1 cellular context compared by ENCODE assay signal in the genomic region with DNA sequence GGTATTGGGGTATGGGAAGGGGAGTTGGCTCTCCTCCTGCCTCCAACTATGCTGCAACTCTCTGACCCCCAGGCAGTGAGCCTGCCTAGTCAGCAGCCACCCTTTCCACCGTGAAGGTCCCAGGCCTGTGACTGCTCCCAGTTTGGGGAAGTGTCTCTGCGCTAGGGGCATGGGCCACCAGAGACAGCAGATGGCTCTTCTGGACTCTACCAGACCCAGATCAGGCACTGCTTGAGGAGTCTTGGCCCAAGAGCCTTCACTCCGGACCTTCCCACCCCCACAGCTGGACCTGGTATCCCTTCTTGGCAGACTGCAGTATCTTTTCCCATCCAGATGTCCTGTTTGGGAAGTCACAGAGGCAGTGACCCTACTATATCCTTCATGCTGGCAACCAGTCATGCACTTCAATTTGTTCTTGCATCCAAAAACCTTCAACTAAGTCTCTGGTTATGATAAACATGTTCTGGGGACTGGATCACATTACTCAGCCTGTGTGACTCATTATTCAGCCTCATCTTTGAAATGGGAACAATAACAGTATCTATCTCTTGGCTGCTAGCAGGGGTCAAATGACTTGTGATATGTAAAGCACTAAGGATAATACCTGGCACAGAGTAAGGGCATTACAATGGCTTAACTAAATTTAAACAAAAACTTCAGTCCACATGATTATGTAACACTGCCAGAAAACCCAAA.
TF ChIP-seq lines count a peak whose summit lies in the region.

No MANE protein-coding gene starts in this region.

TF ChIP-seq in HepG2, 621 proteins besides CTCF, POLR2A, EP300 and RAD21 (continued from another document):
- TF ChIP-seq ZNF670 (CRISPR knock-in tag; IDR thresholded peaks at IDR 0.05; ENCODE audit: borderline replicate concordance): no peak
- no peak for TF ChIP-seq MEIS1 (CRISPR knock-in tag; IDR thresholded peaks at IDR 0.05; ENCODE audit: borderline replicate concordance)
- TF ChIP-seq, protein P1, sequence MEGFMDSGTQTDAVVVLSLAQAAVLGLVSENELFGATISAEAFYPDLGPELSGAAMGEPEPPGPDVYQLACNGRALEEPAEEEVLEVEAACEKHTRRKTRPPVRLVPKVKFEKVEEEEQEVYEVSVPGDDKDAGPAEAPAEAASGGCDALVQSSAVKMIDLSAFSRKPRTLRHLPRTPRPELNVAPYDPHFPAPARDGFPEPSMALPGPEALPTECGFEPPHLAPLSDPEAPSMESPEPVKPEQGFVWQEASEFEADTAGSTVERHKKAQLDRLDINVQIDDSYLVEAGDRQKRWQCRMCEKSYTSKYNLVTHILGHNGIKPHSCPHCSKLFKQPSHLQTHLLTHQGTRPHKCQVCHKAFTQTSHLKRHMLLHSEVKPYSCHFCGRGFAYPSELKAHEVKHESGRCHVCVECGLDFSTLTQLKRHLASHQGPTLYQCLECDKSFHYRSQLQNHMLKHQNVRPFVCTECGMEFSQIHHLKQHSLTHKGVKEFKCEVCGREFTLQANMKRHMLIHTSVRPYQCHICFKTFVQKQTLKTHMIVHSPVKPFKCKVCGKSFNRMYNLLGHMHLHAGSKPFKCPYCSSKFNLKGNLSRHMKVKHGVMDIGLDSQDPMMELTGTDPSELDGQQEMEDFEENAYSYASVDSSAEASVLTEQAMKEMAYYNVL (CRISPR knock-in tag; IDR thresholded peaks at IDR 0.05; ENCODE audit: borderline replicate concordance): no peak
- TF ChIP-seq GFI1 (CRISPR knock-in tag; IDR thresholded peaks at IDR 0.05; ENCODE audit: borderline replicate concordance): no peak
- TF ChIP-seq TRIM24 (CRISPR knock-in tag; IDR thresholded peaks at IDR 0.05): no peak
- TF ChIP-seq ZNF232 (CRISPR knock-in tag; IDR thresholded peaks at IDR 0.05; ENCODE audit: borderline replicate concordance): no peak
- TF ChIP-seq, protein P2, sequence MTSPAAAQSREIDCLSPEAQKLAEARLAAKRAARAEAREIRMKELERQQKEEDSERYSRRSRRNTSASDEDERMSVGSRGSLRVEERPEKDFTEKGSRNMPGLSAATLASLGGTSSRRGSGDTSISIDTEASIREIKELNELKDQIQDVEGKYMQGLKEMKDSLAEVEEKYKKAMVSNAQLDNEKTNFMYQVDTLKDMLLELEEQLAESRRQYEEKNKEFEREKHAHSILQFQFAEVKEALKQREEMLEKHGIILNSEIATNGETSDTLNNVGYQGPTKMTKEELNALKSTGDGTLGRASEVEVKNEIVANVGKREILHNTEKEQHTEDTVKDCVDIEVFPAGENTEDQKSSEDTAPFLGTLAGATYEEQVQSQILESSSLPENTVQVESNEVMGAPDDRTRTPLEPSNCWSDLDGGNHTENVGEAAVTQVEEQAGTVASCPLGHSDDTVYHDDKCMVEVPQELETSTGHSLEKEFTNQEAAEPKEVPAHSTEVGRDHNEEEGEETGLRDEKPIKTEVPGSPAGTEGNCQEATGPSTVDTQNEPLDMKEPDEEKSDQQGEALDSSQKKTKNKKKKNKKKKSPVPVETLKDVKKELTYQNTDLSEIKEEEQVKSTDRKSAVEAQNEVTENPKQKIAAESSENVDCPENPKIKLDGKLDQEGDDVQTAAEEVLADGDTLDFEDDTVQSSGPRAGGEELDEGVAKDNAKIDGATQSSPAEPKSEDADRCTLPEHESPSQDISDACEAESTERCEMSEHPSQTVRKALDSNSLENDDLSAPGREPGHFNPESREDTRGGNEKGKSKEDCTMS (CRISPR knock-in tag; conservative IDR thresholded peaks at IDR 0.05): no peak
- no peak for TF ChIP-seq SCMH1 (CRISPR knock-in tag; IDR thresholded peaks at IDR 0.05; ENCODE audit: borderline replicate concordance)
- no peak for TF ChIP-seq USF2 (IDR thresholded peaks at IDR 0.05; ENCODE audit: low read depth, low read length)
- no peak for TF ChIP-seq USF2 (CRISPR knock-in tag; IDR thresholded peaks at IDR 0.05; ENCODE audit: borderline replicate concordance)
- TF ChIP-seq PLSCR1 (CRISPR knock-in tag; IDR thresholded peaks at IDR 0.05; ENCODE audit: borderline replicate concordance): no peak
- TF ChIP-seq ZNF800 (CRISPR knock-in tag; IDR thresholded peaks at IDR 0.05): no peak
